In the genomic region with DNA sequence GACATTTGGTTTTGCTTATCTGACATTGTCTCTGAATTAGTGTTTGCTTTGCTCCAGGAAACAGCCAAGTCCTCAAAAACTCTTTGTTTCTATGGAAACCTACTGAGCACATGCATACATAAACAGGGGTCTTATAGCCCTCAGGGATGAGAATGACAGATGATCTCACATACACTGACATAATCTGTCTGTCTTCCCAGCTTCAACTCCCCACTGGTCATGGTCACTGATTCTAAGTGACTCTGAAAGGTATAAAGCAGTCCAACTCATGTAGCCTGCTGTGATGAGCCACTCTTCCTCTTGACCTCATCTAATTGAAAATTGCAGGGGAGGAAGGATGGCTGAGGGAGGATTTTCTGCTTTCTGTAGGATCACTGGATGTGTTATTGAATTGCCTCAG, we compare ENCODE assay signal across 1 cellular context.
TF ChIP-seq lines count a peak whose summit lies in the region.

No MANE protein-coding gene starts in this region.

TF ChIP-seq in GM12878, 131 proteins besides CTCF, POLR2A, EP300 and RAD21:
- TF ChIP-seq, protein P1, sequence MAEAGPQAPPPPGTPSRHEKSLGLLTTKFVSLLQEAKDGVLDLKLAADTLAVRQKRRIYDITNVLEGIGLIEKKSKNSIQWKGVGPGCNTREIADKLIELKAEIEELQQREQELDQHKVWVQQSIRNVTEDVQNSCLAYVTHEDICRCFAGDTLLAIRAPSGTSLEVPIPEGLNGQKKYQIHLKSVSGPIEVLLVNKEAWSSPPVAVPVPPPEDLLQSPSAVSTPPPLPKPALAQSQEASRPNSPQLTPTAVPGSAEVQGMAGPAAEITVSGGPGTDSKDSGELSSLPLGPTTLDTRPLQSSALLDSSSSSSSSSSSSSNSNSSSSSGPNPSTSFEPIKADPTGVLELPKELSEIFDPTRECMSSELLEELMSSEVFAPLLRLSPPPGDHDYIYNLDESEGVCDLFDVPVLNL (IDR thresholded peaks at IDR 0.05; ENCODE audit: low read depth, low read length): no peak
- no peak for TF ChIP-seq GABPA (IDR thresholded peaks at IDR 0.05; ENCODE audit: low read depth)
- TF ChIP-seq, protein P2, sequence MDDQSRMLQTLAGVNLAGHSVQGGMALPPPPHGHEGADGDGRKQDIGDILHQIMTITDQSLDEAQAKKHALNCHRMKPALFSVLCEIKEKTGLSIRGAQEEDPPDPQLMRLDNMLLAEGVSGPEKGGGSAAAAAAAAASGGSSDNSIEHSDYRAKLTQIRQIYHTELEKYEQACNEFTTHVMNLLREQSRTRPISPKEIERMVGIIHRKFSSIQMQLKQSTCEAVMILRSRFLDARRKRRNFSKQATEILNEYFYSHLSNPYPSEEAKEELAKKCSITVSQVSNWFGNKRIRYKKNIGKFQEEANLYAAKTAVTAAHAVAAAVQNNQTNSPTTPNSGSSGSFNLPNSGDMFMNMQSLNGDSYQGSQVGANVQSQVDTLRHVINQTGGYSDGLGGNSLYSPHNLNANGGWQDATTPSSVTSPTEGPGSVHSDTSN (IDR thresholded peaks at IDR 0.05; ENCODE audit: insufficient replicate concordance, low read depth, low read length): no peak
- no peak for TF ChIP-seq ZNF274 (IDR thresholded peaks at IDR 0.05; ENCODE audit: insufficient read depth, insufficient read length)
- TF ChIP-seq SMAD5 (IDR thresholded peaks at IDR 0.05; ENCODE audit: low read depth): no peak
- TF ChIP-seq CHD1 (IDR thresholded peaks at IDR 0.05; ENCODE audit: low read depth, low read length): no peak
- TF ChIP-seq, protein P3, sequence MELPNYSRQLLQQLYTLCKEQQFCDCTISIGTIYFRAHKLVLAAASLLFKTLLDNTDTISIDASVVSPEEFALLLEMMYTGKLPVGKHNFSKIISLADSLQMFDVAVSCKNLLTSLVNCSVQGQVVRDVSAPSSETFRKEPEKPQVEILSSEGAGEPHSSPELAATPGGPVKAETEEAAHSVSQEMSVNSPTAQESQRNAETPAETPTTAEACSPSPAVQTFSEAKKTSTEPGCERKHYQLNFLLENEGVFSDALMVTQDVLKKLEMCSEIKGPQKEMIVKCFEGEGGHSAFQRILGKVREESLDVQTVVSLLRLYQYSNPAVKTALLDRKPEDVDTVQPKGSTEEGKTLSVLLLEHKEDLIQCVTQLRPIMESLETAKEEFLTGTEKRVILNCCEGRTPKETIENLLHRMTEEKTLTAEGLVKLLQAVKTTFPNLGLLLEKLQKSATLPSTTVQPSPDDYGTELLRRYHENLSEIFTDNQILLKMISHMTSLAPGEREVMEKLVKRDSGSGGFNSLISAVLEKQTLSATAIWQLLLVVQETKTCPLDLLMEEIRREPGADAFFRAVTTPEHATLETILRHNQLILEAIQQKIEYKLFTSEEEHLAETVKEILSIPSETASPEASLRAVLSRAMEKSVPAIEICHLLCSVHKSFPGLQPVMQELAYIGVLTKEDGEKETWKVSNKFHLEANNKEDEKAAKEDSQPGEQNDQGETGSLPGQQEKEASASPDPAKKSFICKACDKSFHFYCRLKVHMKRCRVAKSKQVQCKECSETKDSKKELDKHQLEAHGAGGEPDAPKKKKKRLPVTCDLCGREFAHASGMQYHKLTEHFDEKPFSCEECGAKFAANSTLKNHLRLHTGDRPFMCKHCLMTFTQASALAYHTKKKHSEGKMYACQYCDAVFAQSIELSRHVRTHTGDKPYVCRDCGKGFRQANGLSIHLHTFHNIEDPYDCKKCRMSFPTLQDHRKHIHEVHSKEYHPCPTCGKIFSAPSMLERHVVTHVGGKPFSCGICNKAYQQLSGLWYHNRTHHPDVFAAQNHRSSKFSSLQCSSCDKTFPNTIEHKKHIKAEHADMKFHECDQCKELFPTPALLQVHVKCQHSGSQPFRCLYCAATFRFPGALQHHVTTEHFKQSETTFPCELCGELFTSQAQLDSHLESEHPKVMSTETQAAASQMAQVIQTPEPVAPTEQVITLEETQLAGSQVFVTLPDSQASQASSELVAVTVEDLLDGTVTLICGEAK (IDR thresholded peaks at IDR 0.05; ENCODE audit: borderline replicate concordance): no peak
- no peak for TF ChIP-seq MTA3 (IDR thresholded peaks at IDR 0.05; ENCODE audit: borderline replicate concordance, low read length)
- TF ChIP-seq, protein P4, sequence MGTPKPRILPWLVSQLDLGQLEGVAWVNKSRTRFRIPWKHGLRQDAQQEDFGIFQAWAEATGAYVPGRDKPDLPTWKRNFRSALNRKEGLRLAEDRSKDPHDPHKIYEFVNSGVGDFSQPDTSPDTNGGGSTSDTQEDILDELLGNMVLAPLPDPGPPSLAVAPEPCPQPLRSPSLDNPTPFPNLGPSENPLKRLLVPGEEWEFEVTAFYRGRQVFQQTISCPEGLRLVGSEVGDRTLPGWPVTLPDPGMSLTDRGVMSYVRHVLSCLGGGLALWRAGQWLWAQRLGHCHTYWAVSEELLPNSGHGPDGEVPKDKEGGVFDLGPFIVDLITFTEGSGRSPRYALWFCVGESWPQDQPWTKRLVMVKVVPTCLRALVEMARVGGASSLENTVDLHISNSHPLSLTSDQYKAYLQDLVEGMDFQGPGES (IDR thresholded peaks at IDR 0.05): no peak
- TF ChIP-seq, protein P5, sequence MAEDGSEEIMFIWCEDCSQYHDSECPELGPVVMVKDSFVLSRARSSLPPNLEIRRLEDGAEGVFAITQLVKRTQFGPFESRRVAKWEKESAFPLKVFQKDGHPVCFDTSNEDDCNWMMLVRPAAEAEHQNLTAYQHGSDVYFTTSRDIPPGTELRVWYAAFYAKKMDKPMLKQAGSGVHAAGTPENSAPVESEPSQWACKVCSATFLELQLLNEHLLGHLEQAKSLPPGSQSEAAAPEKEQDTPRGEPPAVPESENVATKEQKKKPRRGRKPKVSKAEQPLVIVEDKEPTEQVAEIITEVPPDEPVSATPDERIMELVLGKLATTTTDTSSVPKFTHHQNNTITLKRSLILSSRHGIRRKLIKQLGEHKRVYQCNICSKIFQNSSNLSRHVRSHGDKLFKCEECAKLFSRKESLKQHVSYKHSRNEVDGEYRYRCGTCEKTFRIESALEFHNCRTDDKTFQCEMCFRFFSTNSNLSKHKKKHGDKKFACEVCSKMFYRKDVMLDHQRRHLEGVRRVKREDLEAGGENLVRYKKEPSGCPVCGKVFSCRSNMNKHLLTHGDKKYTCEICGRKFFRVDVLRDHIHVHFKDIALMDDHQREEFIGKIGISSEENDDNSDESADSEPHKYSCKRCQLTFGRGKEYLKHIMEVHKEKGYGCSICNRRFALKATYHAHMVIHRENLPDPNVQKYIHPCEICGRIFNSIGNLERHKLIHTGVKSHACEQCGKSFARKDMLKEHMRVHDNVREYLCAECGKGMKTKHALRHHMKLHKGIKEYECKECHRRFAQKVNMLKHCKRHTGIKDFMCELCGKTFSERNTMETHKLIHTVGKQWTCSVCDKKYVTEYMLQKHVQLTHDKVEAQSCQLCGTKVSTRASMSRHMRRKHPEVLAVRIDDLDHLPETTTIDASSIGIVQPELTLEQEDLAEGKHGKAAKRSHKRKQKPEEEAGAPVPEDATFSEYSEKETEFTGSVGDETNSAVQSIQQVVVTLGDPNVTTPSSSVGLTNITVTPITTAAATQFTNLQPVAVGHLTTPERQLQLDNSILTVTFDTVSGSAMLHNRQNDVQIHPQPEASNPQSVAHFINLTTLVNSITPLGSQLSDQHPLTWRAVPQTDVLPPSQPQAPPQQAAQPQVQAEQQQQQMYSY (CRISPR knock-in tag; IDR thresholded peaks at IDR 0.05): no peak
- TF ChIP-seq STAT1 (conservative IDR thresholded peaks at IDR 0.05): no peak
- no peak for TF ChIP-seq SUPT20H (IDR thresholded peaks at IDR 0.05; ENCODE audit: borderline replicate concordance, control insufficient read depth, low read depth, low read length)
- TF ChIP-seq RFX5 (IDR thresholded peaks at IDR 0.05; ENCODE audit: low read depth, low read length): no peak
- TF ChIP-seq HDGF (IDR thresholded peaks at IDR 0.05): no peak
- TF ChIP-seq ZNF24 (IDR thresholded peaks at IDR 0.05): no peak
- TF ChIP-seq BHLHE40 (IDR thresholded peaks at IDR 0.05; ENCODE audit: borderline replicate concordance in 1 of 2, low read depth in 2 of 2, low read length in 1 of 2): no peak
- TF ChIP-seq KAT2A (conservative IDR thresholded peaks at IDR 0.05; ENCODE audit: control insufficient read depth, low read depth, low read length): no peak
TF ChIP-seq in GM12878: peak in this region for 0.
